8 cellular contexts compared by ENCODE assay signal in the genomic region with DNA sequence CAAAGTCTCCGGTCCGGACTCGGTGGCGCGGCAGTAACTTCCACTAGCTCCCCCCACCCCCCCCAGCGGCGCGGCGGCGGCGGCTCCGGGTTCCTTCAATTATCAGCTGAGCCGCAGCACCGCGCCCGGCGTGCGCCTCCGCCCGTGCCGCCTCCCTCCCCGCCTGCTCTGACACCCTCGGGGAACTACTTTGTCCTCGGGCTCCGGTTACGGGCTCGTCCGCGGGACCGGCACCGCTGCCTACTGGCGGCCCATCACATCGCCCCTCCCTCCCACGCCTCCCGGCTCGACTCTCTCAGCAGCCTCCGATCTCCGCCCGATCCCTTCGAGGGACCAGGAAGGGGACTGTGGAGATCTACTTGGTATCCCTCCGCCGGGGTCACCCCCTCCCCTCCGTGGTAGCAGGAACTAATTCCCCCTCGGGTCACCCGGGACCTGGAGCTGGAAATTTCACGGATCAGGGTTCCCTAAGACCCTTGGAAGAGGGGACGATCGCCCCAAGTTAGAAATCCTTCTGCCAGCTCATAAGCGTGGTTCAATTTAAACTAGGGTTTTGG. TPM values are rescaled to one million over a fixed set of nuclear protein-coding genes. Genes with fewer than 3 reads are reported as not detected.
DNase-seq lines count a peak whose midpoint lies in the region; ATAC-seq and TF ChIP-seq lines count a peak whose summit lies in the region.

A gene (minus strand): TSS at position 118 of the 557 bp plus-strand sequence. CDS start 41,930 bp downstream, outside the sequence.

- ATAC-seq in HG02759 (IDR thresholded peaks at IDR 0.05; ENCODE audit: unreplicated experiment): peak; percentile 73
- peak; percentile 91 to 95 (median 93) for ATAC-seq in heart left ventricle
- ATAC-seq in upper lobe of left lung (ENCODE audit: low FRiP score in 2 of 2): peak; percentile 94 to 96

- DNase-seq in GM12865 (ENCODE audit: low read depth) (peak; percentile 97), NCI-H1417 (lab: John Stamatoyannopoulos, UW) (peak; percentile 89 to 99 (median 98)), T follicular helper cell (ENCODE audit: low read depth) (peak; percentile 82), heart left ventricle (peak; percentile 93 to 96 (median 95)), posterior cingulate gyrus (peak in 9 of 10 donors; percentile 82 to 97 (median 88)), upper lobe of left lung (peak; percentile 90 to 99)

- no peak for TF ChIP-seq POLR2A in heart left ventricle (IDR thresholded peaks at IDR 0.05)
- TF ChIP-seq POLR2A in upper lobe of left lung (IDR thresholded peaks at IDR 0.05): peak in 3 of 4 donors; percentile 36 to 55 (median 47)

- TF ChIP-seq CTCF in GM12865 (IDR thresholded peaks at IDR 0.05; ENCODE audit: insufficient read depth, low read depth, low read length, missing control alignments) (no peak), heart left ventricle (IDR thresholded peaks at IDR 0.05) (no peak), upper lobe of left lung (IDR thresholded peaks at IDR 0.05) (no peak)

- H3K27ac ChIP-seq in adipose tissue (ENCODE audit: low read depth, low read length): peak within 1 kb of the TSS; percentile 98
- peak within 1 kb of the TSS; percentile 90 to 100 (median 98) for H3K27ac ChIP-seq in heart left ventricle
- peak within 1 kb of the TSS; percentile 99 to 100 (median 100) for H3K27ac ChIP-seq in upper lobe of left lung

- no peak for TF ChIP-seq EP300 in upper lobe of left lung (IDR thresholded peaks at IDR 0.05)

- H3K27me3 ChIP-seq in heart left ventricle (no peaks in the 10 kb centered on the region), upper lobe of left lung (no peaks in the 10 kb centered on the region)

- H3K36me3 ChIP-seq in heart left ventricle (peaks cover 0 to 14% (median 2%) of the 10 kb centered on the region in 9 donors), upper lobe of left lung (peaks cover 0 to 7% (median 3%) of the 10 kb centered on the region in 4 donors)

- intact Hi-C loops in heart left ventricle (cut with DNase I): loop anchor here in 6 of 10 donors (1.0 to 5.0 kb wide), 3 partner anchors 120 to 140 kb away; no protein-coding TSS in a partner anchor
- intact Hi-C loops in posterior cingulate gyrus (cut with DNase I): loop anchor here (5.0 kb wide), 1 partner anchor 140 kb away; no protein-coding TSS in a partner anchor

- H3K4me1 ChIP-seq in heart left ventricle: peaks cover 0 to 42% (median 25%) of the 10 kb centered on the region in 12 donors
- peaks cover 11 to 29% (median 17%) of the 10 kb centered on the region in 4 donors for H3K4me1 ChIP-seq in upper lobe of left lung

- 0 to 1% (median 1%) methylated on average over 46 to 49 of the region's 49 CpGs for WGBS in adipose tissue, 3 donors
- 0 to 1% (median 0%) methylated on average over 4 to 49 of the region's 49 CpGs for WGBS in heart left ventricle, 4 donors
- 0% methylated on average over 2 to 36 of the region's 49 CpGs for WGBS in upper lobe of left lung, 2 donors

- H3K9me3 ChIP-seq in heart left ventricle (no peaks in the 10 kb centered on the region), upper lobe of left lung (no peaks in the 10 kb centered on the region)

- H3K4me3 ChIP-seq in GM12865 (ENCODE audit: low read depth, low read length): peak within 1 kb of the TSS; percentile 98
- peak within 1 kb of the TSS; percentile 77 to 98 (median 90) for H3K4me3 ChIP-seq in heart left ventricle
- H3K4me3 ChIP-seq in upper lobe of left lung: peak within 1 kb of the TSS; percentile 89 to 98 (median 91)

RNA-seq across cellular contexts. Expression of the gene that starts here (rescaled TPM):
- polyA plus RNA-seq in adipose tissue (10 to 100 TPM; 17.8 to 41.2 (median 32.8) TPM), heart left ventricle (10 to 100 TPM; 16.1 to 82.3 TPM)
- total RNA-seq in heart left ventricle (100 to 1,000 TPM in 8 of 9 donors, 10 to 100 TPM in 1; 90.3 to 245 (median 208) TPM), upper lobe of left lung (100 to 1,000 TPM; 164 to 202 (median 180) TPM)

Comparison
In these comparisons a context has a peak if more than half of its experiments do, and no peak if none do; other contexts are left out.
1. Peak in every context shown above with its lines: DNase-seq, ATAC-seq, H3K4me3 ChIP-seq and H3K27ac ChIP-seq.
2. POLR2A ChIP-seq: peak in upper lobe of left lung (3 of 4); none in heart left ventricle (0 of 2).